In the genomic region with DNA sequence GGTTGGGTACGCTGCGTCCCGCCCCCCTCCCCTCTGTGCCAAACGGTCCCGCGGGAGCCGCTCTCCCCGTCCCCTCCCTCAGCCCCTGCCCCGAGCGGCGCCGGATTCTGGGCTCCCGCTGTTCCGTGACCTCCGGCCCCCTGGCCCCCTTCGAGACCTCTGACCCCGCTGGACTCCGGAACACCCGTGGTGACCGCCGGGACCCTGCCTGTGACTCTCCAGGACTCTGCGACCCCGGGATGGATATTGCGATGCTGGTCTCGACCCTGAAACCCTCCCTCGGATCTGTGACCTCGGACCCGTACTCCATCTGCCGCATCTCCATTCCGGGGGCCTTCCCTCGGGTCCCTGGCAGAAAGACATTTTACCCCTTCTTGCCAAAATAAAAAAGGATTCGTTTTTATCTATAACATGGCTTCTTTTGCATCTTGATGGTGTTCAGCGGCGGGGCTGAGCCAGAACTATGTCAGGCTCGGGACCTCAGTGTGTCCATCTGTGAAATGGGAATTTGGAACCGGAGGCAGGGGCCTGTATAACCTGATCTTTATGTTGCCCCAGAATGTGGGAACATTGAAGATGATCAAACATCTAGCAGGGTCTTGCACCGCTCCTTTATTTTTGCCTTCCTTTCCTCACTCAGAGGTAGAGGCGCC, we compare ENCODE assay signal across 8 cellular contexts. TPM values are rescaled to one million over a fixed set of nuclear protein-coding genes. Genes with fewer than 3 reads are reported as not detected.
DNase-seq lines count a peak whose midpoint lies in the region; ATAC-seq and TF ChIP-seq lines count a peak whose summit lies in the region.

No MANE protein-coding gene starts in this region.

- no peak overlapping the region for H3K27ac ChIP-seq in uterus

- peak overlapping the region; percentile 87 to 94 (median 90) for H3K4me3 Mint-ChIP-seq in brain

- intact Hi-C loops in uterus (cut with DNase I; ENCODE audit: low total_unique reads) = no loop called here

- H3K4me3 ChIP-seq in mononuclear cell (ENCODE audit: low read length) (peak overlapping the region; percentile 90), uterus (peak overlapping the region; percentile 73 to 90)

- TF ChIP-seq POLR2A in uterus (IDR thresholded peaks at IDR 0.05) = no peak

- peaks cover 6% of the 10 kb centered on the region for H3K36me3 Mint-ChIP-seq in brain

- peaks cover 19% of the 10 kb centered on the region for H3K27me3 ChIP-seq in mononuclear cell (ENCODE audit: insufficient read depth, low read length)
- H3K27me3 ChIP-seq in uterus = peaks cover 8 to 15% of the 10 kb centered on the region in 2 donors

- ATAC-seq in GM21825 (IDR thresholded peaks at IDR 0.05; ENCODE audit: unreplicated experiment) (no peak), HG03469 (IDR thresholded peaks at IDR 0.05; ENCODE audit: unreplicated experiment) (no peak)

- H3K27me3 Mint-ChIP-seq in brain = peaks cover 46% of the 10 kb centered on the region

- peaks cover 43% of the 10 kb centered on the region for H3K4me1 Mint-ChIP-seq in brain

- peak; percentile 5 for DNase-seq in stimulated activated naive CD4-positive, alpha-beta T cell treated with Interleukin-2 at 50 U/mL for 16 hours (lab: John Stamatoyannopoulos, UW)
- no peak for DNase-seq in stimulated activated naive CD4-positive, alpha-beta T cell (lab: John Stamatoyannopoulos, UW)
- peak in 1 of 2 donors; percentile 33 for DNase-seq in uterus
- DNase-seq in NCI-H1436 treated with DMSO at 0.1 percent for 48 hours (lab: John Stamatoyannopoulos, UW) = no peak

- peaks cover 0 to 5% (median 0%) of the 10 kb centered on the region in 5 experiments for H3K9me3 Mint-ChIP-seq in brain

- TF ChIP-seq CTCF in brain (conservative IDR thresholded peaks at IDR 0.05) (peak; percentile 77 to 86), uterus (IDR thresholded peaks at IDR 0.05) (peak in 1 of 4 experiments; percentile 77)

- H3K36me3 ChIP-seq in uterus = no peaks in the 10 kb centered on the region

- H3K27ac Mint-ChIP-seq in brain = peak overlapping the region; percentile 81 to 97 (median 91)

- H3K9me3 ChIP-seq in mononuclear cell (ENCODE audit: low read depth, low read length) (no peaks in the 10 kb centered on the region), uterus (no peaks in the 10 kb centered on the region)

- H3K4me1 ChIP-seq in mononuclear cell (ENCODE audit: insufficient read depth, low read length) (peaks cover 23% of the 10 kb centered on the region), uterus (peaks cover 0 to 20% of the 10 kb centered on the region in 2 donors)

RNA-seq across cellular contexts. Expression of a gene that starts 0.7 kb away (rescaled TPM):
- polyA plus RNA-seq in brain (ENCODE audit: insufficient read depth, low read depth, low replicate concordance) = 36.5 TPM
- total RNA-seq in mononuclear cell = 1.6 TPM
- 10 to 100 TPM in 3 of 4 donors, 1 to 10 TPM in 1; 3.6 to 30.0 (median 19.1) TPM for total RNA-seq in uterus

RNA-seq across cellular contexts. Expression of a gene that starts 11.7 kb away (rescaled TPM):
- polyA plus RNA-seq in brain (ENCODE audit: insufficient read depth, low read depth, low replicate concordance) = 17.6 TPM
- total RNA-seq in mononuclear cell = not detected
- under 1 TPM in 1 of 4 donors, not detected in 3; 0.69 TPM for total RNA-seq in uterus

RNA-seq across cellular contexts. Expression of a gene that starts 22.4 kb away (rescaled TPM):
- polyA plus RNA-seq in brain (ENCODE audit: insufficient read depth, low read depth, low replicate concordance) = 216 TPM
- total RNA-seq in mononuclear cell = 8.7 TPM
- 10 to 100 TPM in 2 of 4 donors, 1 to 10 TPM in 1, not detected in 1; 5.6 to 35.0 (median 19.4) TPM for total RNA-seq in uterus

RNA-seq across cellular contexts. Expression of a gene that starts 22.8 kb away (rescaled TPM):
- polyA plus RNA-seq in brain (ENCODE audit: insufficient read depth, low read depth, low replicate concordance) = 5.9 TPM
- total RNA-seq in mononuclear cell (not detected), uterus (under 1 TPM in 1 of 4 donors, not detected in 3; 0.14 TPM)

RNA-seq across cellular contexts. Expression of a gene that starts 55.7 kb away (rescaled TPM):
- 77.9 TPM for polyA plus RNA-seq in brain (ENCODE audit: insufficient read depth, low read depth, low replicate concordance)
- total RNA-seq in mononuclear cell = 36.0 TPM
- total RNA-seq in uterus = 100 to 1,000 TPM in 1 of 4 donors, 10 to 100 TPM in 3; 28.7 to 155 (median 47.4) TPM
